ENCODE assay signal across 8 cellular contexts in genomic region chr3:155744091-155744625, GRCh38.
A peak's percentile ranks its signal among the peaks of the same experiment; 100 is the strongest.
DNase-seq lines count a peak whose midpoint lies in the region; ATAC-seq and TF ChIP-seq lines count a peak whose summit lies in the region.

No MANE protein-coding gene starts in this region.

- H3K9ac ChIP-seq in iPS-20b (ENCODE audit: low read depth, low read length): peak overlapping the region; percentile 89

- DNase-seq in D341Med (ENCODE audit: low spot score) (peak; percentile 98), LNCaP clone FGC (ENCODE audit: low read depth) (no peak), SKM-1 (lab: John Stamatoyannopoulos, UW; ENCODE audit: unreplicated experiment) (peak; percentile 14), astrocyte of the cerebellum (ENCODE audit: low read depth) (no peak), foreskin melanocyte (no peak)

- peaks cover 4% of the 10 kb centered on the region; the same call in 1 of the 2 replicates for H3K27me3 ChIP-seq in iPS-20b (ENCODE audit: insufficient read depth, low read length)

- H3K36me3 ChIP-seq in iPS-20b (ENCODE audit: insufficient read depth, low read depth, low read length): no peaks in the 10 kb centered on the region

- no peak for TF ChIP-seq CTCF in LNCaP clone FGC (IDR thresholded peaks at IDR 0.05; ENCODE audit: control insufficient read depth, extremely low read depth, insufficient read depth)
- TF ChIP-seq CTCF in astrocyte of the cerebellum (IDR thresholded peaks at IDR 0.05; ENCODE audit: low read depth, low read length, missing control alignments): no peak

- H3K27ac ChIP-seq in iPS-20b (ENCODE audit: low read length): peak overlapping the region; percentile 58
- H3K27ac ChIP-seq in skin epidermis: peak overlapping the region in 3 of 21 experiments; percentile 18 to 61 (median 28)

- peak; percentile 45 for ATAC-seq in GM21717 (IDR thresholded peaks at IDR 0.05; ENCODE audit: unreplicated experiment)

- H3K4me3 ChIP-seq in LNCaP clone FGC (ENCODE audit: low read depth, low read length): peak overlapping the region; percentile 82
- H3K4me3 ChIP-seq in astrocyte of the cerebellum (ENCODE audit: low read depth, low read length): peak overlapping the region; percentile 73
- H3K4me3 ChIP-seq in iPS-20b (ENCODE audit: low read length): peak overlapping the region; percentile 90
- peak overlapping the region; percentile 25 to 55 (median 38) for H3K4me3 ChIP-seq in skin epidermis

- H3K9me3 ChIP-seq in iPS-20b (ENCODE audit: insufficient read depth, low read depth, low read length): no peaks in the 10 kb centered on the region

- in situ Hi-C loops in astrocyte of the cerebellum (cut with HindIII; ENCODE audit: low sequenced_read_pairs): no loop called here

- H3K4me1 ChIP-seq in iPS-20b (ENCODE audit: insufficient read depth, low read length): peaks cover 30% of the 10 kb centered on the region

Comparison
In these comparisons a context has a peak if more than half of its experiments do, and no peak if none do; other contexts are left out.
1. DNase-seq: peak in D341Med (single experiment) and SKM-1 (single experiment); none in LNCaP clone FGC (single experiment), astrocyte of the cerebellum (single experiment) and foreskin melanocyte (single experiment).
2. H3K4me3 ChIP-seq: peak in every context shown above with its lines; median percentile 90 in iPS-20b; 82 in LNCaP clone FGC; 73 in astrocyte of the cerebellum; 38 in skin epidermis.